ENCODE assay signal across 8 cellular contexts in the genomic region with DNA sequence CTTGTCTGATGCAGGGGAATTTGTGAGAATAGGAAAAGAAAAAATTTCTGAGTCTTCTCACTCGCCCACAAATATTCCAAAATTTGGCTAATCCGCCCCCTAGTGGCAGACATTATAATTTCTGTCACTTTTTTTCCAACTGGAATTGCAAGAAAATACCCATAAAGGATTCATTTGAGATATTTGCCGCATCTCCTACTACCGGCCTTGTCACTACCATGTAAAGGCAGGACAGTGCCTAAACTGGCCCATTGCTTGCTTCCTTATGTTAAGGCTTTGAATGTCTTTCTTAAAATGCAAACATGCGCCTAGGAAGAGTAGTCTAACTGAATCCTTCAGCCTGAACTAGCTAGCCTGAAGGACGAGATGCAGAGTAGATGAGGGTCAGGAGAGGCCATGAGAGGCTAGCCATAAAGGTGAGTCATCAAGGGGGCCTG. TPM values are rescaled to one million over a fixed set of nuclear protein-coding genes. Genes with fewer than 3 reads are reported as not detected.
DNase-seq lines count a peak whose midpoint lies in the region; ATAC-seq lines count a peak whose summit lies in the region.

No MANE protein-coding gene starts in this region.

- no peak overlapping the region for H3K4ac ChIP-seq in mesenchymal stem cell (ENCODE audit: low read depth in 1 of 2, low read length in 2 of 2)

- no peaks in the 10 kb centered on the region for H3K4me1 ChIP-seq in mesenchymal stem cell (ENCODE audit: control insufficient read depth, insufficient read depth, low read depth, low read length)

- DNase-seq in DMS 273 (lab: John Stamatoyannopoulos, UW; ENCODE audit: unreplicated experiment) (peak; percentile 64), DMS 273 treated with DMSO at 0.1 percent for 48 hours (lab: John Stamatoyannopoulos, UW) (no peak), RKO (ENCODE audit: low spot score) (peak; percentile 51), cerebellar cortex (ENCODE audit: low spot score) (peak; percentile 52), mesenchymal stem cell (peak; percentile 49), NK-92 (lab: John Stamatoyannopoulos, UW; ENCODE audit: unreplicated experiment) (no peak)

- H3K23ac ChIP-seq in mesenchymal stem cell (ENCODE audit: low read length in 2 of 2) = no peak overlapping the region

- no peak overlapping the region for H2BK12ac ChIP-seq in mesenchymal stem cell (ENCODE audit: low read length in 2 of 2)

- no peak overlapping the region for H4K8ac ChIP-seq in mesenchymal stem cell (ENCODE audit: low read length)

- H2BK15ac ChIP-seq in mesenchymal stem cell (ENCODE audit: low read depth, poor library complexity, severe bottlenecking) = no peak overlapping the region

- no peak overlapping the region for H3K9ac ChIP-seq in mesenchymal stem cell (ENCODE audit: low read length)

- H3K27me3 ChIP-seq in mesenchymal stem cell (ENCODE audit: control insufficient read depth in 1 of 2, insufficient read depth in 1 of 2, low read length in 2 of 2) = peaks cover 39 to 59% of the 10 kb centered on the region in 2 experiments

- no peak overlapping the region for H3K14ac ChIP-seq in mesenchymal stem cell (ENCODE audit: low read length in 2 of 2)

- H2BK5ac ChIP-seq in mesenchymal stem cell (ENCODE audit: low read depth, low read length, poor library complexity, severe bottlenecking) = no peak overlapping the region

- no peak overlapping the region for H3K4me2 ChIP-seq in mesenchymal stem cell (ENCODE audit: low read length, poor library complexity, severe bottlenecking)

- ATAC-seq in GM21447 (IDR thresholded peaks at IDR 0.05; ENCODE audit: unreplicated experiment) (peak; percentile 24), HG03039 (IDR thresholded peaks at IDR 0.05; ENCODE audit: unreplicated experiment) (no peak)

- H3K79me1 ChIP-seq in mesenchymal stem cell (replicated peaks; ENCODE audit: low read length, poor library complexity, severe bottlenecking) = no peaks in the 10 kb centered on the region

- no peak overlapping the region for H2BK120ac ChIP-seq in mesenchymal stem cell (ENCODE audit: low read depth, low read length)

- no peak overlapping the region for H3K18ac ChIP-seq in mesenchymal stem cell (ENCODE audit: low read depth in 1 of 2, low read length in 2 of 2)

- no peaks in the 10 kb centered on the region for H3K9me3 ChIP-seq in mesenchymal stem cell (ENCODE audit: control insufficient read depth, low read length)

- H4K91ac ChIP-seq in mesenchymal stem cell (ENCODE audit: low read length) = no peak overlapping the region

- no peak overlapping the region for H3K4me3 ChIP-seq in mesenchymal stem cell (ENCODE audit: insufficient read depth in 1 of 2, low read depth in 1 of 2, low read length in 2 of 2)

- H2AFZ ChIP-seq in mesenchymal stem cell (ENCODE audit: low read depth, low read length) = no peak overlapping the region

- no peak overlapping the region for H2AK5ac ChIP-seq in mesenchymal stem cell (ENCODE audit: low read length, severe bottlenecking)

- WGBS in mesenchymal stem cell = 44% methylated on average over 6 of the region's 6 CpGs

- no peaks in the 10 kb centered on the region for H3K36me3 ChIP-seq in mesenchymal stem cell (ENCODE audit: control insufficient read depth in 1 of 2, insufficient read depth in 2 of 2, low read depth in 1 of 2, low read length in 2 of 2)

- no peak overlapping the region for H3K27ac ChIP-seq in mesenchymal stem cell (ENCODE audit: low read length, poor library complexity, severe bottlenecking)

RNA-seq across cellular contexts. Expression of gene CEP295, which starts 9.3 kb away (rescaled TPM):
- 7.3 TPM for polyA plus RNA-seq in mesenchymal stem cell (2013, experiment 1 of 2)
- polyA plus RNA-seq in mesenchymal stem cell (2013, experiment 2 of 2) = 8.5 TPM

Comparison
In these comparisons a context has a peak if more than half of its experiments do, and no peak if none do; other contexts are left out.
1. DNase-seq: peak in DMS 273 (single experiment), RKO (single experiment), cerebellar cortex (single experiment) and mesenchymal stem cell (single experiment); none in DMS 273 treated with DMSO at 0.1 percent for 48 hours (single experiment) and NK-92 (single experiment).